11 cellular contexts compared by ENCODE assay signal in the genomic region with DNA sequence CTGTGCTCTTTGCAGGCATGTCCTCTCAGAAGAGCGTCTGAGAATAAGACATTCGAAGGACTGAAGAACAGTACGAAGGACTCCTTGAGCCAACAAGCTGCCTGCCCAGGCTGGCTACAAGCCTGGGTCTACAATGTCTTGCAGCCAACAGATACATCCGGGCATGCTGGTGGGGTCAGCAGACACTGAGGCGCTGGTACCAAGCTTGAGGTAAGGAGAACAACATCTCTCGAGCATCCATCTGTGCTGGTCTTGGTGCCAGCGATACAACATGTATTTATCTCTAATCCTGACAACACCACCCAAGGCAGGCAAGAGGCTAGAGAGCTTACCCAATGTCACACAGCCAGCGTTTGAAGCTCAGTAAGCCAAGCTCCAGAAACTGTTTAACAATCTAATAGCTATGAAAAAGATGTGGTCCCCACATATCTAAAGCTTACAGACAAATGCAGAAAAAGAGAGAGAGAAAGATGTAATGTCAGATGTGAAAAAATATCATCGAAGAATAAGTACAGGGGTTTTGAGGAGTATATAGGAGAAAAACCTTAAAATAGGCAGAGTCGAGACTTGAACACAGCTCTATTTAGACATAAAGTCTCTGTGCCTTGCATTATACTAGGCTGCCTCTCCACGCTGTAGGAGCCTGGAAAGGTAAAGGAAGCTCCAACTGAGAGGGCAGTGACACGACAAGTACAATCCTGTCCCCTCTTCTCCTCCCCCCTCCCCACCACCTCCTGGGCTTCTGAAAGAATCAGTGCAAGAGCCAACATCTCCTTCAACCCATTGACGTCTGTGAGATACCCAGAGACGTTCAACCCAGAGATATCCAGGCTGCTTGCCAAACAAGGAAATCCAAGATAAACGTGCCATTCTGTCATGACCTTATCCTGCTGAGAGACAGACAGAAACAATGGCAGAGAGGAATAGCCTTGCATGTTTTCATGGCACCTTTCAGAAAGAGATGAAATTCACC. TPM values are rescaled to one million over a fixed set of nuclear protein-coding genes. Genes with fewer than 3 reads are reported as not detected.
DNase-seq lines count a peak whose midpoint lies in the region; ATAC-seq and TF ChIP-seq lines count a peak whose summit lies in the region.
"Had no signal": no experiment of that assay in that cellular context is flagged by ENCODE, and none has a peak within 500 bp of the region (broad histone marks: within the 10 kb centered on the region; RNA-seq: fewer than 3 reads in every experiment).

No MANE protein-coding gene starts in this region.

- POLR2A ChIA-PET in A673 (lab: Charles Lee; ENCODE audit: low non-redundant PET): no interaction called here
- POLR2A ChIA-PET in RWPE1 (lab: Yijun Ruan, JAX; ENCODE audit: low non-redundant PET): no interaction called here

- no peaks in the 10 kb centered on the region for H3K27me3 ChIP-seq in A673 (replicated peaks; ENCODE audit: insufficient read depth, low read depth, low read length, poor library complexity)
- H3K27me3 ChIP-seq in mesendoderm (ENCODE audit: insufficient read depth, low read length, poor library complexity): no peaks in the 10 kb centered on the region
- H3K27me3 ChIP-seq: tibial nerve had no signal

- intact Hi-C loops in A673 (cut with micrococcal nuclease; ENCODE audit: unreplicated experiment): no loop called here

- no CpG with 5 or more reads among the region's 15 CpGs for WGBS in mesendoderm (ENCODE audit: extremely low coverage, insufficient coverage, low lambda C conversion rate)

- H2BK5ac ChIP-seq in mesendoderm (ENCODE audit: low read length): peak overlapping the region; percentile 52

- peaks cover 12% of the 10 kb centered on the region for H3K79me2 ChIP-seq in mesendoderm (ENCODE audit: control insufficient read depth, insufficient read depth, low read length)

- H3K9ac ChIP-seq in mesendoderm (ENCODE audit: low read length): no peak overlapping the region

- H3K18ac ChIP-seq in mesendoderm (ENCODE audit: low read length): no peak overlapping the region

- peaks cover 58% of the 10 kb centered on the region for H3K4me1 ChIP-seq in A673 (ENCODE audit: insufficient read depth, low read length, poor library complexity, severe bottlenecking)
- peaks cover 18% of the 10 kb centered on the region for H3K4me1 ChIP-seq in mesendoderm (ENCODE audit: control insufficient read depth, low read depth, low read length)

- no peak for TF ChIP-seq CTCF in A673 (conservative IDR thresholded peaks at IDR 0.05; ENCODE audit: low read depth, low read length)
- TF ChIP-seq CTCF in RWPE1 (conservative IDR thresholded peaks at IDR 0.05; ENCODE audit: low read depth): no peak

- H3K4me3 ChIP-seq in A673 (ENCODE audit: low read depth, low read length, poor library complexity, severe bottlenecking): no peak overlapping the region
- H3K4me3 ChIP-seq in mesendoderm (ENCODE audit: low read length): no peak overlapping the region
- H3K4me3 ChIP-seq: tibial nerve had no signal

- CTCF ChIA-PET in A673 (lab: Charles Lee) (no interaction called here), RWPE1 (lab: Yijun Ruan, JAX) (interaction anchor here (0.7 kb wide), 1 partner anchor 14 kb away, joined by 3 read pairs; no protein-coding TSS in a partner anchor)

- H2BK15ac ChIP-seq in mesendoderm (replicated peaks; ENCODE audit: low read depth): no peak overlapping the region

- no TSS peak for BruUV-seq in A673 (replicated peaks; lab: Mats Ljungman, UMichigan)

- peaks cover 8% of the 10 kb centered on the region for H3K79me1 ChIP-seq in mesendoderm (ENCODE audit: low read length)

- DNase-seq in A673 (ENCODE audit: low spot score) (peak; percentile 56), RWPE1 (ENCODE audit: low spot score) (peak; percentile 33), epithelial cell of prostate (ENCODE audit: low read depth, low spot score) (no peak), mesendoderm (peak; percentile 95), NOMO-1 treated with DMSO at 0.1 percent for 48 hours (lab: John Stamatoyannopoulos, UW; ENCODE audit: unreplicated experiment) (no peak)
- no peak for DNase-seq in activated naive CD4-positive, alpha-beta T cell treated with anti-CD3 and anti-CD28 coated beads, Interleukin-2, amount 50 U/mL, for 16 hours
- DNase-seq in stimulated activated CD4-positive, alpha-beta T cell treated with anti-CD3 and anti-CD28 coated beads, Interleukin-4, amount 100 ng/mL, for 1 hour: no peak
- DNase-seq: GF-D8, H9 had no signal

- peak overlapping the region; percentile 35 for H3K56ac ChIP-seq in mesendoderm (ENCODE audit: low read length)

- ATAC-seq in GM18873 (IDR thresholded peaks at IDR 0.05; ENCODE audit: low FRiP score, unreplicated experiment): no peak

- H2BK120ac ChIP-seq in mesendoderm (ENCODE audit: low read depth, low read length): no peak overlapping the region

- H4K8ac ChIP-seq in mesendoderm (ENCODE audit: low read depth, low read length): no peak overlapping the region

- no peak overlapping the region for H3K4me2 ChIP-seq in mesendoderm (ENCODE audit: low read length)

- H3K4ac ChIP-seq in mesendoderm (ENCODE audit: low read depth, low read length): no peak overlapping the region

- no peak overlapping the region for H3K27ac ChIP-seq in A673 (ENCODE audit: low read depth, low read length, poor library complexity, severe bottlenecking)
- H3K27ac ChIP-seq in RWPE1: no peak overlapping the region
- H3K27ac ChIP-seq in epithelial cell of prostate: peak overlapping the region; percentile 12
- no peak overlapping the region for H3K27ac ChIP-seq in mesendoderm (ENCODE audit: low read depth, low read length)

- H3K9me3 ChIP-seq in A673 (ENCODE audit: low read depth, low read length, poor library complexity, severe bottlenecking): no peaks in the 10 kb centered on the region
- H3K9me3 ChIP-seq: tibial nerve had no signal

- H3K23ac ChIP-seq in mesendoderm (ENCODE audit: low read length): no peak overlapping the region

- H3K36me3 ChIP-seq in A673 (ENCODE audit: insufficient read depth, low read length, poor library complexity, severe bottlenecking) (no peaks in the 10 kb centered on the region), mesendoderm (ENCODE audit: control insufficient read depth, insufficient read depth, low read length) (no peaks in the 10 kb centered on the region)
- H3K36me3 ChIP-seq: tibial nerve had no signal

- peak overlapping the region; percentile 6 for H2AK5ac ChIP-seq in mesendoderm (ENCODE audit: low read length)

- H4K5ac ChIP-seq in mesendoderm (ENCODE audit: low read length): no peak overlapping the region

RNA-seq across cellular contexts. Expression of gene WWTR1, which starts 39.4 kb away (rescaled TPM):
- 72.9 and 76.8 TPM in 2 replicates for total RNA-seq in A673 (2021)
- 25.5 TPM for polyA plus RNA-seq in mesendoderm (2013, experiment 1 of 2)
- 25.1 TPM for polyA plus RNA-seq in mesendoderm (2013, experiment 2 of 2)

Comparison
In these comparisons a context has a peak if more than half of its experiments do, and no peak if none do; other contexts are left out.
1. DNase-seq: peak in A673 (single experiment), RWPE1 (single experiment) and mesendoderm (single experiment); none in epithelial cell of prostate (single experiment), NOMO-1 treated with DMSO at 0.1 percent for 48 hours (single experiment), activated naive CD4-positive, alpha-beta T cell treated with anti-CD3 and anti-CD28 coated beads, Interleukin-2, amount 50 U/mL, for 16 hours (single experiment) and stimulated activated CD4-positive, alpha-beta T cell treated with anti-CD3 and anti-CD28 coated beads, Interleukin-4, amount 100 ng/mL, for 1 hour (single experiment).